Comparison of ENCODE assay signal across 26 cellular contexts in genomic region chr14:77865455-77865854, GRCh38.
"Had no signal": no experiment of that assay in that cellular context is flagged by ENCODE, and none has a peak within 500 bp of the region (broad histone marks: within the 10 kb centered on the region; RNA-seq: fewer than 3 reads in every experiment).

No MANE protein-coding gene starts in this region.

- H3K27ac ChIP-seq: colonic mucosa, coronary artery, dorsolateral prefrontal cortex, epithelial cell of prostate, esophagus muscularis mucosa, esophagus squamous epithelium, foreskin keratinocyte, gastrocnemius medialis, gastroesophageal sphincter, heart left ventricle, heart right ventricle, hepatocyte had no signal

- H3K9me3 Mint-ChIP-seq: effector memory CD8-positive, alpha-beta T cell had no signal

- ATAC-seq: effector memory CD8-positive, alpha-beta T cell; esophagus mucosa; foreskin keratinocyte; gastrocnemius medialis; gastroesophageal sphincter; heart left ventricle; heart right ventricle had no signal

- H3K9me3 ChIP-seq: colonic mucosa, esophagus muscularis mucosa, esophagus squamous epithelium, gastrocnemius medialis, gastroesophageal sphincter had no signal

- H3K27me3 ChIP-seq: colonic mucosa, dorsolateral prefrontal cortex, esophagus muscularis mucosa, esophagus squamous epithelium, foreskin keratinocyte, gastrocnemius medialis, gastroesophageal sphincter, heart left ventricle, heart right ventricle, hepatocyte had no signal

- H3K36me3 ChIP-seq: colonic mucosa, esophagus squamous epithelium, gastrocnemius medialis, heart left ventricle, heart right ventricle had no signal

- H3K4me3 Mint-ChIP-seq: dendritic cell treated with granulocyte-macrophage colony-stimulating factor and Interleukin-4, amounts not matched to agents 40 ng/mL and 50 ng/mL, for 4 days; effector memory CD8-positive, alpha-beta T cell; endodermal cell had no signal

- H3K27me3 Mint-ChIP-seq: dendritic cell treated with granulocyte-macrophage colony-stimulating factor and Interleukin-4, amounts not matched to agents 40 ng/mL and 50 ng/mL, for 4 days; effector memory CD8-positive, alpha-beta T cell had no signal

- H3K4me1 Mint-ChIP-seq: endodermal cell had no signal

- H3K4me1 ChIP-seq: colonic mucosa, esophagus muscularis mucosa, esophagus squamous epithelium, foreskin keratinocyte, gastrocnemius medialis, gastroesophageal sphincter had no signal

- H3K4me3 ChIP-seq: colonic mucosa, coronary artery, dorsolateral prefrontal cortex, esophagus muscularis mucosa, esophagus squamous epithelium, gastrocnemius medialis, gastroesophageal sphincter, heart left ventricle, heart right ventricle, hepatocyte had no signal

- DNase-seq: colonic mucosa; cortex of kidney; dermis blood vessel endothelial cell; dorsolateral prefrontal cortex; effector CD4-positive, alpha-beta T cell; effector CD8-positive, alpha-beta T cell; effector memory CD4-positive, alpha-beta T cell; effector memory CD8-positive, alpha-beta T cell; endodermal cell; erythroblast; esophagus squamous epithelium; foreskin fibroblast; foreskin keratinocyte; foreskin melanocyte; gastrocnemius medialis; glutamatergic neuron; head of caudate nucleus; heart left ventricle; heart right ventricle had no signal

- H3K27ac Mint-ChIP-seq: dendritic cell treated with granulocyte-macrophage colony-stimulating factor and Interleukin-4, amounts not matched to agents 40 ng/mL and 50 ng/mL, for 4 days; effector memory CD8-positive, alpha-beta T cell; endodermal cell had no signal
